12 cellular contexts compared by ENCODE assay signal in the genomic region with DNA sequence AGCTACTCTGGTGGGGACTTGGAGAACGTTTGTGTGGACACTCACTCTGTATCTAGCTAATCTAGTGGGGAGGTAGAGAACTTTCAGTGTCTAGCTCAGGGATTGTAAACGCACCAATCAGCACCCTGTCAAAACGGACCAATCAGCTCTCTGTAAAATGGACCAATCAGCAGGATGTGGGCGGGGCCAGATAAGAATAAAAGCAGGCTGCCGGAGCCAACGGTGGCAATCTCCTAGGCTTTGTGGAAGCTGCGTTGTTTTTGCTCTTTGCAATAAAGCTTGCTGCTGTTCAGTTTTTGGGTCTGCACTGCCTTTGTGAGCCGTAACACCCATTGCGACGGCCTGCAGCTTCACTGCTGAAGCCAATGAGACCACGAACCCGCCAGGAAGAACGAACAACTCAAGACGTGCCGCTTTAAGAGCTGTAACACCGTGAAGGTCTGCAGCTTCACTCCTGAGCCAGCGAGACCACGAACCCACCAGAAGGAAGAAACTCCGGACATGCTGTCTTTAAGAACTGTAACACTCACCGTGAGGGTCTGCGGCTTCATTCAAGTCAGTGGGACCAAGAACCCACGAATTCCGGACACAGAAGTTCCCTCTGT. TPM values are rescaled to one million over a fixed set of nuclear protein-coding genes. Genes with fewer than 3 reads are reported as not detected.
DNase-seq lines count a peak whose midpoint lies in the region; ATAC-seq, FAIRE-seq and TF ChIP-seq lines count a peak whose summit lies in the region.
"Not testable (repeated sequence)": the region's sequence is repeated elsewhere in the genome, so short reads cannot be mapped to it uniquely, and the experiment has no call there.
"Had no signal": no experiment of that assay in that cellular context is flagged by ENCODE, and none has a peak within 500 bp of the region (broad histone marks: within the 10 kb centered on the region; RNA-seq: fewer than 3 reads in every experiment).

No MANE protein-coding gene starts in this region.

- not testable (repeated sequence) for TF ChIP-seq CTCF in HEK293 (tag by site-specific recombination; IDR thresholded peaks at IDR 0.05); activated B cell treated with CpG ODN at 0.5 μM for 24 hours (IDR thresholded peaks at IDR 0.05); astrocyte (IDR thresholded peaks at IDR 0.05; ENCODE audit: insufficient read depth, low read depth, low read length)

- not testable (repeated sequence) for H3K9ac ChIP-seq in astrocyte (ENCODE audit: low read length); subcutaneous abdominal adipose tissue (ENCODE audit: low read length in 5 of 5)

- H3K4me1 Mint-ChIP-seq in activated B cell treated with CpG ODN at 0.5 μM for 24 hours; activated T-helper 1 cell treated with anti-CD3 and anti-CD28 coated beads, Interleukin-12 subunit alpha, Interleukin-12 subunit beta, Interleukin-2, Interleukin-4 antibody, amounts not matched to agents 30 ng/mL and 10 ng/mL and 1 ng/mL, durations not matched to agents 14 hours and 24 hours and 36 hours (ENCODE audit: low read depth); astrocyte (ENCODE audit: low read depth, unreplicated experiment): not testable (repeated sequence)
- peaks cover 7 to 11% (median 9%) of the 10 kb centered on the region in 4 donors for H3K4me1 Mint-ChIP-seq in naive thymus-derived CD8-positive, alpha-beta T cell

- DNase-seq in activated B cell treated with CpG ODN at 0.5 μM for 24 hours; astrocyte (ENCODE audit: low read depth): not testable (repeated sequence)
- DNase-seq in activated CD8-positive, alpha-beta memory T cell treated with anti-CD3 and anti-CD28 coated beads for 24 hours: peak; percentile 85
- DNase-seq in activated T-helper 1 cell treated with anti-CD3 and anti-CD28 coated beads, Interleukin-12 subunit alpha, Interleukin-12 subunit beta, Interleukin-2, Interleukin-4 antibody, amounts not matched to agents 30 ng/mL and 10 ng/mL and 1 ng/mL, durations not matched to agents 14 hours and 24 hours and 36 hours (ENCODE audit: low spot score): peak; percentile 47
- peak; percentile 30 to 84 (median 66) for DNase-seq in naive thymus-derived CD8-positive, alpha-beta T cell
- DNase-seq in stimulated activated CD4-positive, alpha-beta T cell treated with anti-CD3 and anti-CD28 coated beads, Interleukin-4, amount 100 ng/mL, for 4 hours: peak; percentile 33 to 45

- not testable (repeated sequence) for H3K27me3 ChIP-seq in astrocyte (ENCODE audit: insufficient read depth, low read length); subcutaneous abdominal adipose tissue (ENCODE audit: control insufficient read depth in 5 of 5, insufficient read depth in 4 of 5, low read length in 5 of 5)

- H3K36me3 Mint-ChIP-seq in activated B cell treated with CpG ODN at 0.5 μM for 24 hours (ENCODE audit: low read depth); activated T-helper 1 cell treated with anti-CD3 and anti-CD28 coated beads, Interleukin-12 subunit alpha, Interleukin-12 subunit beta, Interleukin-2, Interleukin-4 antibody, amounts not matched to agents 30 ng/mL and 10 ng/mL and 1 ng/mL, durations not matched to agents 14 hours and 24 hours and 36 hours (ENCODE audit: low read depth); astrocyte (ENCODE audit: low read depth, unreplicated experiment); naive thymus-derived CD8-positive, alpha-beta T cell: not testable (repeated sequence)

- CTCF ChIA-PET in HEK293 (lab: Yijun Ruan, JAX) (interaction anchor here (1.0 to 4.1 kb wide), 6 partner anchors 19 to 167 kb away, joined by 3 to 24 read pairs (median 4); partner anchors contain the start of genes SMIM5 and TSEN54), activated B cell treated with CpG ODN at 0.5 μM for 24 hours (lab: Charles Lee) (interaction anchor here (0.8 kb wide), 1 partner anchor 18 kb away, joined by 3 read pairs; no protein-coding TSS in a partner anchor)

- H4K20me1 ChIP-seq in astrocyte (ENCODE audit: insufficient read depth, low read length): not testable (repeated sequence)

- not testable (repeated sequence) for H3K27ac Mint-ChIP-seq in activated B cell treated with CpG ODN at 0.5 μM for 24 hours; activated T-helper 1 cell treated with anti-CD3 and anti-CD28 coated beads, Interleukin-12 subunit alpha, Interleukin-12 subunit beta, Interleukin-2, Interleukin-4 antibody, amounts not matched to agents 30 ng/mL and 10 ng/mL and 1 ng/mL, durations not matched to agents 14 hours and 24 hours and 36 hours
- peak overlapping the region; percentile 34 for H3K27ac Mint-ChIP-seq in astrocyte (ENCODE audit: unreplicated experiment)
- peak overlapping the region; percentile 69 to 92 (median 84) for H3K27ac Mint-ChIP-seq in naive thymus-derived CD8-positive, alpha-beta T cell

- peak overlapping the region; percentile 45 for H3K4me3 Mint-ChIP-seq in activated B cell treated with CpG ODN at 0.5 μM for 24 hours
- H3K4me3 Mint-ChIP-seq in activated T-helper 1 cell treated with anti-CD3 and anti-CD28 coated beads, Interleukin-12 subunit alpha, Interleukin-12 subunit beta, Interleukin-2, Interleukin-4 antibody, amounts not matched to agents 30 ng/mL and 10 ng/mL and 1 ng/mL, durations not matched to agents 14 hours and 24 hours and 36 hours: peak overlapping the region; percentile 74
- H3K4me3 Mint-ChIP-seq in astrocyte (ENCODE audit: unreplicated experiment): not testable (repeated sequence)
- H3K4me3 Mint-ChIP-seq in naive thymus-derived CD8-positive, alpha-beta T cell: peak overlapping the region; percentile 81 to 93 (median 86)

- H3K79me2 ChIP-seq in astrocyte (ENCODE audit: insufficient read depth, low read length): not testable (repeated sequence)

- H3K4me2 ChIP-seq in astrocyte (ENCODE audit: low read length): not testable (repeated sequence)

- H3K9me3 Mint-ChIP-seq in activated B cell treated with CpG ODN at 0.5 μM for 24 hours; activated T-helper 1 cell treated with anti-CD3 and anti-CD28 coated beads, Interleukin-12 subunit alpha, Interleukin-12 subunit beta, Interleukin-2, Interleukin-4 antibody, amounts not matched to agents 30 ng/mL and 10 ng/mL and 1 ng/mL, durations not matched to agents 14 hours and 24 hours and 36 hours; astrocyte (ENCODE audit: unreplicated experiment); naive thymus-derived CD8-positive, alpha-beta T cell: not testable (repeated sequence)

- H3K27me3 Mint-ChIP-seq in activated B cell treated with CpG ODN at 0.5 μM for 24 hours; astrocyte (ENCODE audit: low read depth, unreplicated experiment); naive thymus-derived CD8-positive, alpha-beta T cell: not testable (repeated sequence)
- H3K27me3 Mint-ChIP-seq in activated T-helper 1 cell treated with anti-CD3 and anti-CD28 coated beads, Interleukin-12 subunit alpha, Interleukin-12 subunit beta, Interleukin-2, Interleukin-4 antibody, amounts not matched to agents 30 ng/mL and 10 ng/mL and 1 ng/mL, durations not matched to agents 14 hours and 24 hours and 36 hours (ENCODE audit: insufficient read depth): peaks cover 24% of the 10 kb centered on the region

- not testable (repeated sequence) for H3K4me3 ChIP-seq in HEK293 (ENCODE audit: low read depth, low read length); astrocyte (ENCODE audit: insufficient read depth, low read depth, low read length)
- H3K4me3 ChIP-seq in subcutaneous abdominal adipose tissue (ENCODE audit: low read depth in 1 of 5, low read length in 5 of 5): peak overlapping the region in 4 of 5 donors; percentile 0 to 33 (median 6)

- not testable (repeated sequence) for H3K4me1 ChIP-seq in HEK293 (ENCODE audit: control insufficient read depth, insufficient read depth, low read length); astrocyte (ENCODE audit: insufficient read depth, low read length); subcutaneous abdominal adipose tissue (ENCODE audit: control insufficient read depth in 5 of 5, insufficient read depth in 5 of 5, low read length in 5 of 5)

- H3K27ac ChIP-seq in HEK293 (ENCODE audit: extremely low read depth, low read depth, low read length); astrocyte (ENCODE audit: low read depth, low read length); subcutaneous abdominal adipose tissue (ENCODE audit: low read depth, low read length): not testable (repeated sequence)

- POLR2A ChIA-PET in HEK293 (lab: Yijun Ruan, JAX): interaction anchor here (0.6 kb wide), 1 partner anchor 368 kb away, joined by 3 read pairs; no protein-coding TSS in a partner anchor
- POLR2A ChIA-PET in activated B cell treated with CpG ODN at 0.5 μM for 24 hours (lab: Charles Lee): interaction anchor here (3.4 kb wide), 1 partner anchor 10 kb away, joined by 13 read pairs; no protein-coding TSS in a partner anchor
- POLR2A ChIA-PET in naive thymus-derived CD8-positive, alpha-beta T cell (lab: Charles Lee): interaction anchor here (0.6 to 2.0 kb wide), 13 partner anchors 9 to 612 kb away, joined by 3 to 15 read pairs (median 4); partner anchors contain the start of genes LLGL2, RECQL5, TMEM94 and TSEN54

- H3K36me3 ChIP-seq in HEK293 (ENCODE audit: control insufficient read depth in 2 of 2, insufficient read depth in 1 of 2, low read length in 2 of 2); astrocyte (ENCODE audit: insufficient read depth, low read length); subcutaneous abdominal adipose tissue (ENCODE audit: control insufficient read depth in 5 of 5, insufficient read depth in 5 of 5, low read length in 5 of 5): not testable (repeated sequence)

- intact Hi-C loops in activated B cell treated with CpG ODN at 0.5 μM for 24 hours (cut with micrococcal nuclease): not testable (repeated sequence)
- intact Hi-C loops in activated T-helper 1 cell treated with anti-CD3 and anti-CD28 coated beads, Interleukin-12 subunit alpha, Interleukin-12 subunit beta, Interleukin-2, Interleukin-4 antibody, amounts not matched to agents 30 ng/mL and 10 ng/mL and 1 ng/mL, durations not matched to agents 14 hours and 24 hours and 36 hours (cut with micrococcal nuclease): loop anchor here (1.0 to 10.0 kb wide), 3 partner anchors 8 to 306 kb away; partner anchors contain the start of genes MIF4GD and TMEM94

- H3K9me3 ChIP-seq in HEK293 (ENCODE audit: control insufficient read depth, insufficient read depth, low read depth, low read length); astrocyte (ENCODE audit: insufficient read depth, low read depth, low read length); subcutaneous abdominal adipose tissue (ENCODE audit: control insufficient read depth in 5 of 5, low read length in 5 of 5): not testable (repeated sequence)

- H2AFZ ChIP-seq in astrocyte (ENCODE audit: low read depth, low read length): not testable (repeated sequence)

- not testable (repeated sequence) for ATAC-seq in activated B cell treated with CpG ODN at 0.5 μM for 24 hours (ENCODE audit: low read depth)
- peak; percentile 82 to 83 for ATAC-seq in naive thymus-derived CD8-positive, alpha-beta T cell

- not testable (repeated sequence) for FAIRE-seq in astrocyte (lab: Jason Lieb, UNC)

RNA-seq across cellular contexts. Expression of gene MYO15B, which starts 6.4 kb away (rescaled TPM):
- total RNA-seq in activated B cell treated with CpG ODN at 0.5 μM for 24 hours (207 and 264 TPM in 2 replicates), astrocyte (3.5 and 6.2 TPM in 2 replicates)
- total RNA-seq in activated T-helper 1 cell treated with anti-CD3 and anti-CD28 coated beads, Interleukin-12 subunit alpha, Interleukin-12 subunit beta, Interleukin-2, Interleukin-4 antibody, amounts not matched to agents 30 ng/mL and 10 ng/mL and 1 ng/mL, durations not matched to agents 14 hours and 24 hours and 36 hours: 16.2 and 18.1 TPM in 2 replicates
- total RNA-seq in naive thymus-derived CD8-positive, alpha-beta T cell: 100 to 1,000 TPM; 412 to 418 TPM
- polyA plus RNA-seq in naive thymus-derived CD8-positive, alpha-beta T cell: 1 to 10 TPM; 1.9 to 3.2 (median 2.5) TPM
- total RNA-seq: RPMI7951 had no signal

RNA-seq across cellular contexts. Expression of gene SMIM5, which starts 52.0 kb away (rescaled TPM):
- total RNA-seq in activated B cell treated with CpG ODN at 0.5 μM for 24 hours (1.1 and 1.7 TPM in 2 replicates), astrocyte (0.07 TPM in 1 of 2 replicates, not detected in the other)
- 0.05 TPM in 1 of 2 replicates, not detected in the other for total RNA-seq in activated T-helper 1 cell treated with anti-CD3 and anti-CD28 coated beads, Interleukin-12 subunit alpha, Interleukin-12 subunit beta, Interleukin-2, Interleukin-4 antibody, amounts not matched to agents 30 ng/mL and 10 ng/mL and 1 ng/mL, durations not matched to agents 14 hours and 24 hours and 36 hours
- total RNA-seq in naive thymus-derived CD8-positive, alpha-beta T cell: 1 to 10 TPM in 1 of 2 experiments, under 1 TPM in 1; 0.82 to 1.3 TPM
- polyA plus RNA-seq in naive thymus-derived CD8-positive, alpha-beta T cell: under 1 TPM in 2 of 3 donors, not detected in 1; 0.06 to 0.13 TPM
- total RNA-seq: foreskin keratinocyte, G401, mammary epithelial cell, RPMI7951 had no signal

RNA-seq across cellular contexts. Expression of gene LLGL2, which starts 55.7 kb away (rescaled TPM):
- total RNA-seq in activated B cell treated with CpG ODN at 0.5 μM for 24 hours: 27.5 and 29.9 TPM in 2 replicates
- total RNA-seq in activated T-helper 1 cell treated with anti-CD3 and anti-CD28 coated beads, Interleukin-12 subunit alpha, Interleukin-12 subunit beta, Interleukin-2, Interleukin-4 antibody, amounts not matched to agents 30 ng/mL and 10 ng/mL and 1 ng/mL, durations not matched to agents 14 hours and 24 hours and 36 hours: 7.1 and 8.2 TPM in 2 replicates
- 6.9 and 14.8 TPM in 2 replicates for total RNA-seq in astrocyte
- 10 to 100 TPM; 30.3 to 30.6 TPM for total RNA-seq in naive thymus-derived CD8-positive, alpha-beta T cell
- polyA plus RNA-seq in naive thymus-derived CD8-positive, alpha-beta T cell: 10 to 100 TPM; 13.4 to 21.8 (median 15.0) TPM

Comparison
In these comparisons a context has a peak if more than half of its experiments do, and no peak if none do; other contexts are left out.
1. RNA of gene MYO15B, which starts 6.4 kb away (total RNA-seq): 412 to 418 TPM in naive thymus-derived CD8-positive, alpha-beta T cell and 207 to 264 TPM in activated B cell treated with CpG ODN at 0.5 μM for 24 hours; 16.2 to 18.1 TPM in activated T-helper 1 cell treated with anti-CD3 and anti-CD28 coated beads, Interleukin-12 subunit alpha, Interleukin-12 subunit beta, Interleukin-2, Interleukin-4 antibody, amounts not matched to agents 30 ng/mL and 10 ng/mL and 1 ng/mL, durations not matched to agents 14 hours and 24 hours and 36 hours and 3.5 to 6.2 TPM in astrocyte; every median in the first group is over 10 times any median in the second.